16 cellular contexts compared by ENCODE assay signal in genomic region chr1:45623972-45624371, GRCh38. TPM values are rescaled to one million over a fixed set of nuclear protein-coding genes. Genes with fewer than 3 reads are reported as not detected.
A peak's percentile ranks its signal among the peaks of the same experiment; 100 is the strongest.
DNase-seq lines count a peak whose midpoint lies in the region; ATAC-seq and TF ChIP-seq lines count a peak whose summit lies in the region.
"Had no signal": no experiment of that assay in that cellular context is flagged by ENCODE, and none has a peak within 500 bp of the region (broad histone marks: within the 10 kb centered on the region; RNA-seq: fewer than 3 reads in every experiment).

CCDC17 (minus strand) TSS chr1:45624054; CDS start chr1:45623909, 145 bp downstream.

- WGBS in GM23248 (ENCODE audit: low coverage in 1 of 2, low lambda C conversion rate in 2 of 2, missing lambda C conversion rate in 2 of 2), 2 experiments: 20 to 21% methylated on average over 4 of the region's 4 CpGs
- 25 to 32% methylated on average over 4 of the region's 4 CpGs for WGBS in gastroesophageal sphincter (ENCODE audit: low coverage in 1 of 2), 2 donors

- no peak within 1 kb of the TSS for H3K4me2 ChIP-seq in GM23248 (ENCODE audit: unreplicated experiment)
- H3K4me2 ChIP-seq: SK-N-SH had no signal

- peaks cover 26% of the 10 kb centered on the region for H3K36me3 Mint-ChIP-seq in activated CD4-positive, alpha-beta memory T cell treated with anti-CD3 and anti-CD28 coated beads for 36 hours

- peaks cover 21% of the 10 kb centered on the region for H3K36me3 ChIP-seq in GM23248 (ENCODE audit: low read depth)
- peaks cover 0 to 62% of the 10 kb centered on the region in 2 donors for H3K36me3 ChIP-seq in gastroesophageal sphincter

- H3K4me1 ChIP-seq in GM23248 (ENCODE audit: insufficient read depth) (no peaks in the 10 kb centered on the region), gastroesophageal sphincter (peaks cover 0 to 40% (median 0%) of the 10 kb centered on the region in 3 donors)

- no peaks in the 10 kb centered on the region for H3K4me1 Mint-ChIP-seq in activated CD4-positive, alpha-beta memory T cell treated with anti-CD3 and anti-CD28 coated beads for 36 hours (ENCODE audit: low read depth)
- H3K4me1 Mint-ChIP-seq: activated CD4-positive, alpha-beta T cell treated with anti-CD3 and anti-CD28 coated beads for 36 hours; activated naive CD8-positive, alpha-beta T cell treated with anti-CD3 and anti-CD28 coated beads for 36 hours had no signal

- H4K20me1 ChIP-seq in GM23248 (ENCODE audit: insufficient read depth): no peaks in the 10 kb centered on the region

- H3K27ac ChIP-seq in GM23248 (no peak within 1 kb of the TSS), gastroesophageal sphincter (peak within 1 kb of the TSS in 3 of 4 donors; percentile 12 to 66 (median 63)), skin epidermis (peak within 1 kb of the TSS in 5 of 21 experiments; percentile 1 to 60 (median 18))

- DNase-seq in GM23248 (peak; percentile 38), NCI-H1048 (lab: John Stamatoyannopoulos, UW) (no peak), NCI-H2107 (lab: John Stamatoyannopoulos, UW) (no peak), GOT3 (lab: John Stamatoyannopoulos, UW) (no peak)
- no peak for DNase-seq in activated CD4-positive, alpha-beta memory T cell treated with anti-CD3 and anti-CD28 coated beads for 36 hours
- DNase-seq: activated CD4-positive, alpha-beta T cell treated with anti-CD3 and anti-CD28 coated beads for 36 hours; activated naive CD8-positive, alpha-beta T cell treated with anti-CD3 and anti-CD28 coated beads for 36 hours; DMS 273 treated with DMSO at 0.1 percent for 48 hours; effector CD4-positive, alpha-beta T cell; NCI-H526 treated with DMSO at 0.1 percent for 48 hours; SK-N-SH; stimulated activated CD4-positive, alpha-beta T cell treated with anti-CD3 and anti-CD28 coated beads, Interleukin-4, amount 100 ng/mL, for 24 hours; trophoblast cell had no signal

- CTCF ChIA-PET in activated CD4-positive, alpha-beta memory T cell treated with anti-CD3 and anti-CD28 coated beads for 36 hours (lab: Charles Lee): no interaction called here

- peaks cover 19% of the 10 kb centered on the region; the same call in 1 of the 2 replicates for H3F3A ChIP-seq in GM23248 (ENCODE audit: insufficient read depth)

- H3K27me3 ChIP-seq in GM23248 (replicated peaks; ENCODE audit: insufficient read depth) (no peaks in the 10 kb centered on the region), gastroesophageal sphincter (no peaks in the 10 kb centered on the region)

- no peak for TF ChIP-seq EP300 in gastroesophageal sphincter (IDR thresholded peaks at IDR 0.05)

- H3K9me3 Mint-ChIP-seq in activated CD4-positive, alpha-beta memory T cell treated with anti-CD3 and anti-CD28 coated beads for 36 hours: no peaks in the 10 kb centered on the region
- H3K9me3 Mint-ChIP-seq: activated naive CD8-positive, alpha-beta T cell treated with anti-CD3 and anti-CD28 coated beads for 36 hours had no signal

- H3K4me3 Mint-ChIP-seq in activated CD4-positive, alpha-beta memory T cell treated with anti-CD3 and anti-CD28 coated beads for 36 hours: no peak within 1 kb of the TSS
- H3K4me3 Mint-ChIP-seq: activated CD4-positive, alpha-beta T cell treated with anti-CD3 and anti-CD28 coated beads for 36 hours; activated naive CD8-positive, alpha-beta T cell treated with anti-CD3 and anti-CD28 coated beads for 36 hours had no signal

- H3K27ac Mint-ChIP-seq in activated CD4-positive, alpha-beta memory T cell treated with anti-CD3 and anti-CD28 coated beads for 36 hours: peak within 1 kb of the TSS; percentile 13
- H3K27ac Mint-ChIP-seq: activated CD4-positive, alpha-beta T cell treated with anti-CD3 and anti-CD28 coated beads for 36 hours; activated naive CD8-positive, alpha-beta T cell treated with anti-CD3 and anti-CD28 coated beads for 36 hours had no signal

- H3K9ac ChIP-seq in GM23248: no peak within 1 kb of the TSS
- H3K9ac ChIP-seq: SK-N-SH had no signal

- TF ChIP-seq CTCF in gastroesophageal sphincter (IDR thresholded peaks at IDR 0.05): no peak

- no peak within 1 kb of the TSS for H2AFZ ChIP-seq in GM23248

- ATAC-seq in gastroesophageal sphincter (no peak), GM21786 (IDR thresholded peaks at IDR 0.05; ENCODE audit: unreplicated experiment) (no peak)
- ATAC-seq: activated CD4-positive, alpha-beta T cell treated with anti-CD3 and anti-CD28 coated beads for 36 hours had no signal

- in situ Hi-C loops in GM23248 (cut with MboI): no loop called here

- H3K9me2 ChIP-seq in GM23248 (ENCODE audit: insufficient read depth): no peaks in the 10 kb centered on the region
- H3K9me2 ChIP-seq: SK-N-SH had no signal

- intact Hi-C loops in activated CD4-positive, alpha-beta memory T cell treated with anti-CD3 and anti-CD28 coated beads for 36 hours (cut with micrococcal nuclease): no loop called here

- H3K79me2 ChIP-seq in GM23248 (ENCODE audit: insufficient read depth): no peaks in the 10 kb centered on the region

- H3K27me3 Mint-ChIP-seq in activated CD4-positive, alpha-beta memory T cell treated with anti-CD3 and anti-CD28 coated beads for 36 hours: no peaks in the 10 kb centered on the region
- H3K27me3 Mint-ChIP-seq: activated CD4-positive, alpha-beta T cell treated with anti-CD3 and anti-CD28 coated beads for 36 hours; activated naive CD8-positive, alpha-beta T cell treated with anti-CD3 and anti-CD28 coated beads for 36 hours had no signal

- H3K9me3 ChIP-seq in GM23248 (ENCODE audit: low read depth) (no peaks in the 10 kb centered on the region), gastroesophageal sphincter (no peaks in the 10 kb centered on the region)
- H3K9me3 ChIP-seq: SK-N-SH had no signal

- POLR2A ChIA-PET in activated CD4-positive, alpha-beta memory T cell treated with anti-CD3 and anti-CD28 coated beads for 36 hours (lab: Charles Lee): interaction anchor here (1.1 kb wide), 1 partner anchor 14 kb away, joined by 3 read pairs; no protein-coding TSS in a partner anchor

- TF ChIP-seq POLR2A in gastroesophageal sphincter (IDR thresholded peaks at IDR 0.05): no peak

- no peak within 1 kb of the TSS for H3K4me3 ChIP-seq in GM23248
- H3K4me3 ChIP-seq in gastroesophageal sphincter: peak within 1 kb of the TSS in 1 of 2 donors; percentile 37
- H3K4me3 ChIP-seq in skin epidermis: peak within 1 kb of the TSS in 4 of 7 experiments; percentile 4 to 25 (median 8)

RNA-seq across cellular contexts. Expression of gene CCDC17, which starts in this region (rescaled TPM):
- 0.76 and 1.4 TPM in 2 replicates for total RNA-seq in GM23248 (2014; rRNA removed; shearing (Covaris generic))
- 0.25 TPM in 1 of 2 replicates, not detected in the other for polyA plus RNA-seq in GM23248 (2016; fragmentation: Nextera tagmentation; extraction: Ambion mirVana)
- 1 to 10 TPM; 1.1 to 1.3 TPM for total RNA-seq in activated CD4-positive, alpha-beta memory T cell treated with anti-CD3 and anti-CD28 coated beads for 36 hours
- total RNA-seq in gastroesophageal sphincter: 1 to 10 TPM; 1.2 to 4.7 (median 1.6) TPM
